ENCODE assay signal across 8 cellular contexts in the genomic region with DNA sequence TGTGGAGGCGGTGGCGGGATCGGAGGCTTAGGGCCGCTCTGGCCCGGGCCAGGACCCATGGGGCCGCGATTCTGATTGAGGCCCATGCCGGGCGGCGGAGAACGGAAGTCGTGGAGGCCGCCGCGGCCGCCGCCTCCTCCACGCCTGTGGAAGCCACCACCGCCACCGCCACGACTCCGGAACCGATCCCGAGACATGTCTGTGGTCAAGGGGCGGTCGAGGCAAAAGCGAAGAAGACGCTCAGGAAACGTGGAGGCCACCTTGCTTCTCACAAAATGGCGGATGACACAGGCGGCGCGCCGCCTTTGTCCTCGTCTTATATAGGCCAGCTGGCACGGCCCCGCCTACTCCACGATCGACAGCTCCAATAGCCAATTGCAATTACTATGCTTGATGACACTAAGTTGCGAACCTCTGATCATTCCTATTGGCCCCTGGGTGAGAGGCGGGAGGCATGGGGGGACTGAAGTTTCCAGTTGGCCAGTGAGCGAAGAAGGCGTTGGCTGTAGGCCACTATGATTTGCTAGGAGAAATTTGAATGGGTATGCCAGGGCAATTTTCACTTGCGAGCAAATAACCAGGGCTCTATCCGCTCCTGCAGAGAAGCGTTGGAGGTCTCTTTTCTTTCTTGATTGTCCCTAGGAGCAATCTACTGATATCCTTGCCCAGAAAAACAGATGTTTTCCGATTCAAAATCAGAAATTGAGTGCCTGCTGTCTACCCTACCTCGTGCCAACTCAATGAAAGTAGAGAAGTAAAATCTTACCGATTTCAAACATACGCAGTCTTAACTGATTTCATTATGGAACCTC. TPM values are rescaled to one million over a fixed set of nuclear protein-coding genes. Genes with fewer than 3 reads are reported as not detected.
DNase-seq lines count a peak whose midpoint lies in the region; TF ChIP-seq lines count a peak whose summit lies in the region.

A gene with protein sequence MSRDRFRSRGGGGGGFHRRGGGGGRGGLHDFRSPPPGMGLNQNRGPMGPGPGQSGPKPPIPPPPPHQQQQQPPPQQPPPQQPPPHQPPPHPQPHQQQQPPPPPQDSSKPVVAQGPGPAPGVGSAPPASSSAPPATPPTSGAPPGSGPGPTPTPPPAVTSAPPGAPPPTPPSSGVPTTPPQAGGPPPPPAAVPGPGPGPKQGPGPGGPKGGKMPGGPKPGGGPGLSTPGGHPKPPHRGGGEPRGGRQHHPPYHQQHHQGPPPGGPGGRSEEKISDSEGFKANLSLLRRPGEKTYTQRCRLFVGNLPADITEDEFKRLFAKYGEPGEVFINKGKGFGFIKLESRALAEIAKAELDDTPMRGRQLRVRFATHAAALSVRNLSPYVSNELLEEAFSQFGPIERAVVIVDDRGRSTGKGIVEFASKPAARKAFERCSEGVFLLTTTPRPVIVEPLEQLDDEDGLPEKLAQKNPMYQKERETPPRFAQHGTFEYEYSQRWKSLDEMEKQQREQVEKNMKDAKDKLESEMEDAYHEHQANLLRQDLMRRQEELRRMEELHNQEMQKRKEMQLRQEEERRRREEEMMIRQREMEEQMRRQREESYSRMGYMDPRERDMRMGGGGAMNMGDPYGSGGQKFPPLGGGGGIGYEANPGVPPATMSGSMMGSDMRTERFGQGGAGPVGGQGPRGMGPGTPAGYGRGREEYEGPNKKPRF (minus strand): TSS at position 293 of the 812 bp plus-strand sequence. CDS start 96 bp downstream, at position 197.

- H3K9me3 ChIP-seq in neuron (ENCODE audit: low read length): no peaks in the 10 kb centered on the region
- H3K9me3 ChIP-seq in subcutaneous abdominal adipose tissue (ENCODE audit: control insufficient read depth in 5 of 5, low read length in 5 of 5): no peaks in the 10 kb centered on the region

- H2AFZ ChIP-seq in neuron (ENCODE audit: low read depth, low read length): peak within 1 kb of the TSS; percentile 68

- peaks cover 30% of the 10 kb centered on the region for H3K4me1 ChIP-seq in neuron (ENCODE audit: insufficient read depth, low read length)
- H3K4me1 ChIP-seq in subcutaneous abdominal adipose tissue (ENCODE audit: control insufficient read depth in 5 of 5, insufficient read depth in 5 of 5, low read length in 5 of 5): peaks cover 2 to 35% (median 32%) of the 10 kb centered on the region in 5 donors

- POLR2A ChIA-PET in HEK293T (lab: Yijun Ruan, JAX): interaction anchor here (0.6 to 1.6 kb wide), 18 partner anchors 9 to 333 kb away, joined by 3 to 17 read pairs (median 4); a partner anchor contains a TSS

- peak within 1 kb of the TSS; percentile 52 to 100 (median 97) for H3K9ac ChIP-seq in subcutaneous abdominal adipose tissue (ENCODE audit: low read length in 5 of 5)

- in situ Hi-C loops in SK-MEL-5 (cut with HindIII; ENCODE audit: low pct_unique_long_range_greater_than_20kb, low sequenced_read_pairs): no loop called here

- peak within 1 kb of the TSS; percentile 79 for H3K27ac ChIP-seq in subcutaneous abdominal adipose tissue (ENCODE audit: low read depth, low read length)

- peaks cover 38% of the 10 kb centered on the region for H3K36me3 ChIP-seq in neuron (ENCODE audit: insufficient read depth, low read length)
- H3K36me3 ChIP-seq in subcutaneous abdominal adipose tissue (ENCODE audit: control insufficient read depth in 5 of 5, insufficient read depth in 5 of 5, low read length in 5 of 5): peaks cover 21 to 30% (median 29%) of the 10 kb centered on the region in 5 donors

- DNase-seq in GM03348 (ENCODE audit: low spot score) (peak; percentile 99), HEK293T (ENCODE audit: extremely low spot score) (peak; percentile 97), MV-4-11 (lab: John Stamatoyannopoulos, UW) (peak; percentile 99), SK-MEL-5 (ENCODE audit: low read depth, low spot score) (peak; percentile 98), foreskin melanocyte (peak; percentile 99)
- DNase-seq in activated naive CD4-positive, alpha-beta T cell treated with Interleukin-2 at 50 U/mL for 16 hours: peak; percentile 98

- no peaks in the 10 kb centered on the region for H3K27me3 ChIP-seq in neuron (ENCODE audit: insufficient read depth, low read length)
- no peaks in the 10 kb centered on the region for H3K27me3 ChIP-seq in subcutaneous abdominal adipose tissue (ENCODE audit: control insufficient read depth in 5 of 5, insufficient read depth in 4 of 5, low read length in 5 of 5)

- CTCF ChIA-PET in HEK293T (lab: Yijun Ruan, JAX): interaction anchor here (0.6 kb wide), 1 partner anchor 9 kb away, joined by 3 read pairs; no protein-coding TSS in a partner anchor

- peak within 1 kb of the TSS; percentile 96 for H3K4me3 ChIP-seq in neuron (ENCODE audit: low read length)
- H3K4me3 ChIP-seq in subcutaneous abdominal adipose tissue (ENCODE audit: low read depth in 1 of 5, low read length in 5 of 5): peak within 1 kb of the TSS; percentile 74 to 96 (median 93)

TF ChIP-seq in HEK293T, 16 proteins besides CTCF, POLR2A, EP300 and RAD21:
- TF ChIP-seq L3MBTL2 (conservative IDR thresholded peaks at IDR 0.05) (peak; percentile 2; the same call in 1 of the 2 replicates), NFRKB (IDR thresholded peaks at IDR 0.05) (peak; percentile 72; the same call in 1 of the 2 replicates), FOXK2 (IDR thresholded peaks at IDR 0.05) (no peak), ARNT (IDR thresholded peaks at IDR 0.05) (no peak), ELF4 (IDR thresholded peaks at IDR 0.05) (peak; percentile 60), FOXM1 (IDR thresholded peaks at IDR 0.05; ENCODE audit: borderline replicate concordance) (peak; percentile 99), ZNF384 (IDR thresholded peaks at IDR 0.05) (no peak)
- TF ChIP-seq, protein P1, sequence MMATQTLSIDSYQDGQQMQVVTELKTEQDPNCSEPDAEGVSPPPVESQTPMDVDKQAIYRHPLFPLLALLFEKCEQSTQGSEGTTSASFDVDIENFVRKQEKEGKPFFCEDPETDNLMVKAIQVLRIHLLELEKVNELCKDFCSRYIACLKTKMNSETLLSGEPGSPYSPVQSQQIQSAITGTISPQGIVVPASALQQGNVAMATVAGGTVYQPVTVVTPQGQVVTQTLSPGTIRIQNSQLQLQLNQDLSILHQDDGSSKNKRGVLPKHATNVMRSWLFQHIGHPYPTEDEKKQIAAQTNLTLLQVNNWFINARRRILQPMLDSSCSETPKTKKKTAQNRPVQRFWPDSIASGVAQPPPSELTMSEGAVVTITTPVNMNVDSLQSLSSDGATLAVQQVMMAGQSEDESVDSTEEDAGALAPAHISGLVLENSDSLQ (IDR thresholded peaks at IDR 0.05): peak; percentile 99

RNA-seq across cellular contexts. Expression of the gene that starts here (rescaled TPM):
- total RNA-seq in SK-MEL-5 (2014; rRNA removed; shearing (Covaris generic)): 169 and 174 TPM in 2 replicates
- polyA plus RNA-seq in SK-MEL-5 (2015; cell fraction: cytosol; rRNA removed): 165 and 185 TPM in 2 replicates
- 381 and 457 TPM in 2 replicates for polyA plus RNA-seq in SK-MEL-5 (2015; cell fraction: nucleus; rRNA removed)

Comparison
In these comparisons a context has a peak if more than half of its experiments do, and no peak if none do; other contexts are left out.
1. Peak in every context shown above with its lines: DNase-seq, H3K4me3 ChIP-seq and H3K27ac ChIP-seq.